ENCODE assay signal across 1 cellular context in the genomic region with DNA sequence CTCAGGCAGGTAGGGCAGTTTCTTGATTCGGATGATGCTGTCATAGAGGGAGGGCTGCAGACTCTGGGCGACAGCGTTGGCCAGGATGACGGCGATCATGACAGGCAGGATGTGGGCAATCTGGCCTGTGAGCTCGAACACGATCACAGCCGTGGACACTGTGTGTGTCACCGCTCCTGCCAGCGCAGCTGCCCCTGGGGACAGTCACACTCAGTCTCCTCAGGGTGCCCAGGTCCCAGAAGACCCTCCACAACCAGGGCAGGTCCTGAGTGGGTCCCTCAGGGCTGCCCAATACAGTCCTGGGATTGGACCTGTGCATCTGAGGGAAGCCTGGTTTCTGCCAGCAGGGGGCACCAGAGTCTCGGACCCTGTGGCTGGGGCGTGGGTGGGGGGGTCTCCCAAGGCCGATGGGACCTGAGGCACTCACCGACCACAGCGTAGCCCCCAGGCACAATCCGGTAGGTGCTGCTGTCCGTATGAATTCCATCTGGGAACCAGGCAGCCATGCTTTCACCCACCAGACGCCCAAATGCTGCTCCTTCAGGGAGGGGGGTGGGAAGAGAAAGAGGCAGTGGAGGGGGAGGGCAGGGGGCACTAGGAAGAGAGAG.
TF ChIP-seq lines count a peak whose summit lies in the region.

No MANE protein-coding gene starts in this region.

TF ChIP-seq in GM12878, 131 proteins besides CTCF, POLR2A, EP300 and RAD21 (continues in another document):
- TF ChIP-seq, protein P1, sequence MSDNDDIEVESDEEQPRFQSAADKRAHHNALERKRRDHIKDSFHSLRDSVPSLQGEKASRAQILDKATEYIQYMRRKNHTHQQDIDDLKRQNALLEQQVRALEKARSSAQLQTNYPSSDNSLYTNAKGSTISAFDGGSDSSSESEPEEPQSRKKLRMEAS (IDR thresholded peaks at IDR 0.05; ENCODE audit: low read depth, low read length), result no peak
- TF ChIP-seq, protein P2, sequence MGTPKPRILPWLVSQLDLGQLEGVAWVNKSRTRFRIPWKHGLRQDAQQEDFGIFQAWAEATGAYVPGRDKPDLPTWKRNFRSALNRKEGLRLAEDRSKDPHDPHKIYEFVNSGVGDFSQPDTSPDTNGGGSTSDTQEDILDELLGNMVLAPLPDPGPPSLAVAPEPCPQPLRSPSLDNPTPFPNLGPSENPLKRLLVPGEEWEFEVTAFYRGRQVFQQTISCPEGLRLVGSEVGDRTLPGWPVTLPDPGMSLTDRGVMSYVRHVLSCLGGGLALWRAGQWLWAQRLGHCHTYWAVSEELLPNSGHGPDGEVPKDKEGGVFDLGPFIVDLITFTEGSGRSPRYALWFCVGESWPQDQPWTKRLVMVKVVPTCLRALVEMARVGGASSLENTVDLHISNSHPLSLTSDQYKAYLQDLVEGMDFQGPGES (IDR thresholded peaks at IDR 0.05), result no peak
- no peak for TF ChIP-seq TCF3 (IDR thresholded peaks at IDR 0.05; ENCODE audit: borderline replicate concordance, insufficient read depth, low read depth, low read length)
- TF ChIP-seq ZNF217 (IDR thresholded peaks at IDR 0.05), result no peak
- TF ChIP-seq HDAC2 (IDR thresholded peaks at IDR 0.05), result no peak
- TF ChIP-seq LARP7 (IDR thresholded peaks at IDR 0.05), result 0 out of 2 replicates have a peak, but pooled peaks have one; percentile 44
- peak; percentile 55 for TF ChIP-seq YY1 (IDR thresholded peaks at IDR 0.05; ENCODE audit: low read depth, low read length)
- TF ChIP-seq TCF7 (IDR thresholded peaks at IDR 0.05; ENCODE audit: borderline replicate concordance), result no peak
- no peak for TF ChIP-seq PBX3 (IDR thresholded peaks at IDR 0.05; ENCODE audit: insufficient replicate concordance, low read depth, low read length)
- TF ChIP-seq BACH1 (IDR thresholded peaks at IDR 0.05; ENCODE audit: borderline replicate concordance), result no peak
- 0 out of 2 replicates have a peak, but pooled peaks have one; percentile 14 for TF ChIP-seq IRF4 (IDR thresholded peaks at IDR 0.05; ENCODE audit: low read depth, low read length)
- no peak for TF ChIP-seq TAF1 (IDR thresholded peaks at IDR 0.05; ENCODE audit: borderline replicate concordance, low read depth, low read length)
- no peak for TF ChIP-seq ZBTB4 (CRISPR knock-in tag; IDR thresholded peaks at IDR 0.05)
- no peak for TF ChIP-seq NR2F1 (conservative IDR thresholded peaks at IDR 0.05)
- no peak for TF ChIP-seq NR2C2 (IDR thresholded peaks at IDR 0.05; ENCODE audit: borderline replicate concordance, control insufficient read depth, insufficient read length, low read depth)
- TF ChIP-seq NFXL1 (IDR thresholded peaks at IDR 0.05; ENCODE audit: borderline replicate concordance), result no peak
- no peak for TF ChIP-seq FOXK2 (IDR thresholded peaks at IDR 0.05)
- TF ChIP-seq ATF7 (IDR thresholded peaks at IDR 0.05; ENCODE audit: low read depth), result no peak
- TF ChIP-seq EGR1 (IDR thresholded peaks at IDR 0.05; ENCODE audit: borderline replicate concordance in 1 of 2, low read depth in 2 of 2, low read length in 2 of 2), result peak; percentile 37 to 96
- TF ChIP-seq WRNIP1 (IDR thresholded peaks at IDR 0.05; ENCODE audit: borderline replicate concordance, low read depth, low read length), result no peak
- no peak for TF ChIP-seq CBX3 (IDR thresholded peaks at IDR 0.05; ENCODE audit: borderline replicate concordance, low read depth)
- TF ChIP-seq, protein P3, sequence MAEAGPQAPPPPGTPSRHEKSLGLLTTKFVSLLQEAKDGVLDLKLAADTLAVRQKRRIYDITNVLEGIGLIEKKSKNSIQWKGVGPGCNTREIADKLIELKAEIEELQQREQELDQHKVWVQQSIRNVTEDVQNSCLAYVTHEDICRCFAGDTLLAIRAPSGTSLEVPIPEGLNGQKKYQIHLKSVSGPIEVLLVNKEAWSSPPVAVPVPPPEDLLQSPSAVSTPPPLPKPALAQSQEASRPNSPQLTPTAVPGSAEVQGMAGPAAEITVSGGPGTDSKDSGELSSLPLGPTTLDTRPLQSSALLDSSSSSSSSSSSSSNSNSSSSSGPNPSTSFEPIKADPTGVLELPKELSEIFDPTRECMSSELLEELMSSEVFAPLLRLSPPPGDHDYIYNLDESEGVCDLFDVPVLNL (IDR thresholded peaks at IDR 0.05; ENCODE audit: low read depth, low read length), result no peak
- 0 out of 2 replicates have a peak, but pooled peaks have one; percentile 44 for TF ChIP-seq GATAD2B (conservative IDR thresholded peaks at IDR 0.05; ENCODE audit: low read depth)
- TF ChIP-seq EED (IDR thresholded peaks at IDR 0.05; ENCODE audit: low read depth), result no peak
- no peak for TF ChIP-seq MTA2 (IDR thresholded peaks at IDR 0.05; ENCODE audit: low read depth)
- TF ChIP-seq IKZF1 (conservative IDR thresholded peaks at IDR 0.05), result no peak
- peak; percentile 50; the same call in 1 of the 2 replicates for TF ChIP-seq SMC3 (IDR thresholded peaks at IDR 0.05; ENCODE audit: borderline replicate concordance, low read length)
- no peak for TF ChIP-seq PML (IDR thresholded peaks at IDR 0.05; ENCODE audit: low read length)
- no peak for TF ChIP-seq MLLT1 (IDR thresholded peaks at IDR 0.05)
- no peak for TF ChIP-seq SMAD1 (IDR thresholded peaks at IDR 0.05; ENCODE audit: low read depth, partially characterized antibody)
- TF ChIP-seq, protein P4, sequence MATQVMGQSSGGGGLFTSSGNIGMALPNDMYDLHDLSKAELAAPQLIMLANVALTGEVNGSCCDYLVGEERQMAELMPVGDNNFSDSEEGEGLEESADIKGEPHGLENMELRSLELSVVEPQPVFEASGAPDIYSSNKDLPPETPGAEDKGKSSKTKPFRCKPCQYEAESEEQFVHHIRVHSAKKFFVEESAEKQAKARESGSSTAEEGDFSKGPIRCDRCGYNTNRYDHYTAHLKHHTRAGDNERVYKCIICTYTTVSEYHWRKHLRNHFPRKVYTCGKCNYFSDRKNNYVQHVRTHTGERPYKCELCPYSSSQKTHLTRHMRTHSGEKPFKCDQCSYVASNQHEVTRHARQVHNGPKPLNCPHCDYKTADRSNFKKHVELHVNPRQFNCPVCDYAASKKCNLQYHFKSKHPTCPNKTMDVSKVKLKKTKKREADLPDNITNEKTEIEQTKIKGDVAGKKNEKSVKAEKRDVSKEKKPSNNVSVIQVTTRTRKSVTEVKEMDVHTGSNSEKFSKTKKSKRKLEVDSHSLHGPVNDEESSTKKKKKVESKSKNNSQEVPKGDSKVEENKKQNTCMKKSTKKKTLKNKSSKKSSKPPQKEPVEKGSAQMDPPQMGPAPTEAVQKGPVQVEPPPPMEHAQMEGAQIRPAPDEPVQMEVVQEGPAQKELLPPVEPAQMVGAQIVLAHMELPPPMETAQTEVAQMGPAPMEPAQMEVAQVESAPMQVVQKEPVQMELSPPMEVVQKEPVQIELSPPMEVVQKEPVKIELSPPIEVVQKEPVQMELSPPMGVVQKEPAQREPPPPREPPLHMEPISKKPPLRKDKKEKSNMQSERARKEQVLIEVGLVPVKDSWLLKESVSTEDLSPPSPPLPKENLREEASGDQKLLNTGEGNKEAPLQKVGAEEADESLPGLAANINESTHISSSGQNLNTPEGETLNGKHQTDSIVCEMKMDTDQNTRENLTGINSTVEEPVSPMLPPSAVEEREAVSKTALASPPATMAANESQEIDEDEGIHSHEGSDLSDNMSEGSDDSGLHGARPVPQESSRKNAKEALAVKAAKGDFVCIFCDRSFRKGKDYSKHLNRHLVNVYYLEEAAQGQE (IDR thresholded peaks at IDR 0.05; ENCODE audit: low read depth, low read length), result no peak
- no peak for TF ChIP-seq ZNF24 (IDR thresholded peaks at IDR 0.05)
- TF ChIP-seq USF2 (IDR thresholded peaks at IDR 0.05; ENCODE audit: borderline replicate concordance, low read depth, low read length), result no peak
- TF ChIP-seq HCFC1 (IDR thresholded peaks at IDR 0.05; ENCODE audit: low read length), result no peak
- no peak for TF ChIP-seq TARDBP (IDR thresholded peaks at IDR 0.05; ENCODE audit: borderline replicate concordance)
- TF ChIP-seq RFX5 (IDR thresholded peaks at IDR 0.05; ENCODE audit: low read depth, low read length), result no peak
- no peak for TF ChIP-seq ASH2L (IDR thresholded peaks at IDR 0.05; ENCODE audit: borderline replicate concordance, low read depth)
- no peak for TF ChIP-seq POLR2AphosphoS5 (IDR thresholded peaks at IDR 0.05; ENCODE audit: low read length)
- no peak for TF ChIP-seq ZBTB33 (IDR thresholded peaks at IDR 0.05)
- TF ChIP-seq, protein P5, sequence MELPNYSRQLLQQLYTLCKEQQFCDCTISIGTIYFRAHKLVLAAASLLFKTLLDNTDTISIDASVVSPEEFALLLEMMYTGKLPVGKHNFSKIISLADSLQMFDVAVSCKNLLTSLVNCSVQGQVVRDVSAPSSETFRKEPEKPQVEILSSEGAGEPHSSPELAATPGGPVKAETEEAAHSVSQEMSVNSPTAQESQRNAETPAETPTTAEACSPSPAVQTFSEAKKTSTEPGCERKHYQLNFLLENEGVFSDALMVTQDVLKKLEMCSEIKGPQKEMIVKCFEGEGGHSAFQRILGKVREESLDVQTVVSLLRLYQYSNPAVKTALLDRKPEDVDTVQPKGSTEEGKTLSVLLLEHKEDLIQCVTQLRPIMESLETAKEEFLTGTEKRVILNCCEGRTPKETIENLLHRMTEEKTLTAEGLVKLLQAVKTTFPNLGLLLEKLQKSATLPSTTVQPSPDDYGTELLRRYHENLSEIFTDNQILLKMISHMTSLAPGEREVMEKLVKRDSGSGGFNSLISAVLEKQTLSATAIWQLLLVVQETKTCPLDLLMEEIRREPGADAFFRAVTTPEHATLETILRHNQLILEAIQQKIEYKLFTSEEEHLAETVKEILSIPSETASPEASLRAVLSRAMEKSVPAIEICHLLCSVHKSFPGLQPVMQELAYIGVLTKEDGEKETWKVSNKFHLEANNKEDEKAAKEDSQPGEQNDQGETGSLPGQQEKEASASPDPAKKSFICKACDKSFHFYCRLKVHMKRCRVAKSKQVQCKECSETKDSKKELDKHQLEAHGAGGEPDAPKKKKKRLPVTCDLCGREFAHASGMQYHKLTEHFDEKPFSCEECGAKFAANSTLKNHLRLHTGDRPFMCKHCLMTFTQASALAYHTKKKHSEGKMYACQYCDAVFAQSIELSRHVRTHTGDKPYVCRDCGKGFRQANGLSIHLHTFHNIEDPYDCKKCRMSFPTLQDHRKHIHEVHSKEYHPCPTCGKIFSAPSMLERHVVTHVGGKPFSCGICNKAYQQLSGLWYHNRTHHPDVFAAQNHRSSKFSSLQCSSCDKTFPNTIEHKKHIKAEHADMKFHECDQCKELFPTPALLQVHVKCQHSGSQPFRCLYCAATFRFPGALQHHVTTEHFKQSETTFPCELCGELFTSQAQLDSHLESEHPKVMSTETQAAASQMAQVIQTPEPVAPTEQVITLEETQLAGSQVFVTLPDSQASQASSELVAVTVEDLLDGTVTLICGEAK (IDR thresholded peaks at IDR 0.05; ENCODE audit: borderline replicate concordance), result no peak
